Comparison of ENCODE assay signal across 16 cellular contexts in the genomic region with DNA sequence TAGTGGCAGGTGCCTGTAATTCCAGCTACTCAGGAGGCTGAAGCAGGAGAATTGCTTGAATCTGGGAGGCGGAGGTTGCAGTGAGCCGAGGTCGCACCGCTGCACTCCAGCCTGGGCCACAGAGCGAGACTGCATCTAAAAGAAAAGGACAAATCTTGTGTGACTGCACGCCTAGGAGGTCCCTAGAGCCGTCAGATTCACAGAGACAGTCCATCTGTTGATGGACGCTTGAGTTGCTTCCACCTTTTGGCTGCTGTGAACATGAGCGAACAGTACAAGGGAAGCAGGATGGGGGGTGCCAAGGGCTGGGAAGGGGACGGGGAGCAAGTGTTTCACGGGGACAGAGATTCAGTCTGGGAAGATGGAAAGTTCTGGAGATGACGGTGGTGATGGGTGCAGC.
DNase-seq lines count a peak whose midpoint lies in the region; ATAC-seq and TF ChIP-seq lines count a peak whose summit lies in the region.
"Had no signal": no experiment of that assay in that cellular context is flagged by ENCODE, and none has a peak within 500 bp of the region (broad histone marks: within the 10 kb centered on the region; RNA-seq: fewer than 3 reads in every experiment).

No MANE protein-coding gene starts in this region.

- H3K27me3 ChIP-seq in BLaER1 treated with 17β-estradiol and CSF1 and Interleukin-3, amounts not matched to agents 10 nM and 100 nM = no peaks in the 10 kb centered on the region
- no peaks in the 10 kb centered on the region for H3K27me3 ChIP-seq in SU-DHL-6 (ENCODE audit: low read length)
- no peaks in the 10 kb centered on the region for H3K27me3 ChIP-seq in mesendoderm (ENCODE audit: insufficient read depth, low read length, poor library complexity)
- H3K27me3 ChIP-seq: body of pancreas, dorsolateral prefrontal cortex, hepatocyte had no signal

- H3F3A ChIP-seq in SU-DHL-6 (ENCODE audit: insufficient read depth) = peaks cover 67% of the 10 kb centered on the region

- no peaks in the 10 kb centered on the region for H3K79me1 ChIP-seq in mesendoderm (ENCODE audit: low read length)

- peak; percentile 47 for DNase-seq in G401 (ENCODE audit: low spot score)
- DNase-seq in mesendoderm = no peak
- DNase-seq in 8988T = no peak
- DNase-seq: activated gamma-delta T cell treated with Interleukin-2 at 50 U/mL for 16 hours, NCI-H187, NCI-H526 treated with DMSO at 0.1 percent for 48 hours had no signal

- peaks cover 94 to 100% (median 100%) of the 10 kb centered on the region in 10 experiments for H3K4me1 ChIP-seq in BLaER1 treated with 17β-estradiol and CSF1 and Interleukin-3, amounts not matched to agents 10 nM and 100 nM
- no peaks in the 10 kb centered on the region for H3K4me1 ChIP-seq in mesendoderm (ENCODE audit: control insufficient read depth, low read depth, low read length)

- H3K79me2 ChIP-seq in SU-DHL-6 (ENCODE audit: insufficient read depth, low read length) = no peaks in the 10 kb centered on the region
- H3K79me2 ChIP-seq in mesendoderm (ENCODE audit: control insufficient read depth, insufficient read depth, low read length) = no peaks in the 10 kb centered on the region
- H3K79me2 ChIP-seq: hepatocyte had no signal

- no CpG with 5 or more reads among the region's 12 CpGs for WGBS in mesendoderm (ENCODE audit: extremely low coverage, insufficient coverage, low lambda C conversion rate)

- TF ChIP-seq CTCF in SU-DHL-6 (IDR thresholded peaks at IDR 0.05; ENCODE audit: insufficient read depth, low read length, poor library complexity, severe bottlenecking) = no peak

- ATAC-seq in HG02973 (IDR thresholded peaks at IDR 0.05; ENCODE audit: unreplicated experiment) (no peak), HG03342 (IDR thresholded peaks at IDR 0.05; ENCODE audit: unreplicated experiment) (no peak), GM21576 (IDR thresholded peaks at IDR 0.05; ENCODE audit: unreplicated experiment) (no peak)
- ATAC-seq: body of pancreas had no signal

- H2BK15ac ChIP-seq in mesendoderm (replicated peaks; ENCODE audit: low read depth) = no peak overlapping the region

- H2BK120ac ChIP-seq in mesendoderm (ENCODE audit: low read depth, low read length) = no peak overlapping the region

- H3K4me2 ChIP-seq in BLaER1 treated with 17β-estradiol and CSF1 and Interleukin-3, amounts not matched to agents 10 nM and 100 nM = peak overlapping the region; percentile 87 to 100 (median 96)
- H3K4me2 ChIP-seq in SU-DHL-6 (ENCODE audit: low read depth, low read length, poor library complexity, severe bottlenecking) = peak overlapping the region; percentile 81
- H3K4me2 ChIP-seq in mesendoderm (ENCODE audit: low read length) = no peak overlapping the region
- H3K4me2 ChIP-seq: hepatocyte had no signal

- peaks cover 0 to 7% (median 2%) of the 10 kb centered on the region in 11 experiments; a peak in 8 of 22 replicates for H3K36me3 ChIP-seq in BLaER1 treated with 17β-estradiol and CSF1 and Interleukin-3, amounts not matched to agents 10 nM and 100 nM
- no peaks in the 10 kb centered on the region; the same call in 1 of the 2 replicates for H3K36me3 ChIP-seq in SU-DHL-6 (ENCODE audit: low read length)
- H3K36me3 ChIP-seq in mesendoderm (ENCODE audit: control insufficient read depth, insufficient read depth, low read length) = no peaks in the 10 kb centered on the region

- peaks cover 0 to 10% (median 8%) of the 10 kb centered on the region in 11 experiments; a peak in 15 of 22 replicates for H3K9me3 ChIP-seq in BLaER1 treated with 17β-estradiol and CSF1 and Interleukin-3, amounts not matched to agents 10 nM and 100 nM (replicated peaks in 1 of 11)
- peaks cover 3% of the 10 kb centered on the region; the same call in 1 of the 2 replicates for H3K9me3 ChIP-seq in SU-DHL-6 (ENCODE audit: insufficient read depth, low read length)
- H3K9me3 ChIP-seq: body of pancreas had no signal

- peak overlapping the region in 8 of 11 experiments; percentile 58 to 93 (median 86); a peak in 17 of 22 replicates for H3K27ac ChIP-seq in BLaER1 treated with 17β-estradiol and CSF1 and Interleukin-3, amounts not matched to agents 10 nM and 100 nM
- H3K27ac ChIP-seq in SU-DHL-6 (ENCODE audit: low read depth, low read length) = peak overlapping the region; percentile 97
- no peak overlapping the region for H3K27ac ChIP-seq in mesendoderm (ENCODE audit: low read depth, low read length)
- H3K27ac ChIP-seq: GM23248, hepatocyte, VCaP had no signal

- H2AK5ac ChIP-seq in mesendoderm (ENCODE audit: low read length) = peak overlapping the region; percentile 45

- H3K23ac ChIP-seq in mesendoderm (ENCODE audit: low read length) = no peak overlapping the region

- in situ Hi-C loops in G401 (cut with HindIII; ENCODE audit: low sequenced_read_pairs) = no loop called here

- H2AFZ ChIP-seq in SU-DHL-6 (ENCODE audit: low read depth, low read length, severe bottlenecking) = peak overlapping the region; percentile 38
- H2AFZ ChIP-seq: GM23248, hepatocyte had no signal

- no peak overlapping the region for H3K56ac ChIP-seq in mesendoderm (ENCODE audit: low read length)

- H4K5ac ChIP-seq in mesendoderm (ENCODE audit: low read length) = no peak overlapping the region

- no peak overlapping the region for H4K8ac ChIP-seq in mesendoderm (ENCODE audit: low read depth, low read length)

- peaks cover 0 to 18% (median 7%) of the 10 kb centered on the region in 11 experiments; a peak in 7 of 22 replicates for H4K20me1 ChIP-seq in BLaER1 treated with 17β-estradiol and CSF1 and Interleukin-3, amounts not matched to agents 10 nM and 100 nM
- H4K20me1 ChIP-seq in SU-DHL-6 (ENCODE audit: low read depth, low read length) = no peaks in the 10 kb centered on the region

- no peak overlapping the region for H2BK5ac ChIP-seq in mesendoderm (ENCODE audit: low read length)

- H3K9me2 ChIP-seq in SU-DHL-6 (replicated peaks; ENCODE audit: insufficient read depth, low read length) = no peaks in the 10 kb centered on the region

- H3K9ac ChIP-seq in BLaER1 treated with 17β-estradiol and CSF1 and Interleukin-3, amounts not matched to agents 10 nM and 100 nM = peak overlapping the region in 8 of 11 experiments; percentile 39 to 79 (median 55); a peak in 12 of 22 replicates
- H3K9ac ChIP-seq in SU-DHL-6 (ENCODE audit: low read length) (peak overlapping the region; percentile 58), mesendoderm (ENCODE audit: low read length) (no peak overlapping the region)
- H3K9ac ChIP-seq: GM23248 had no signal

- H3K4ac ChIP-seq in mesendoderm (ENCODE audit: low read depth, low read length) = no peak overlapping the region

- H3K4me3 ChIP-seq in BLaER1 treated with 17β-estradiol and CSF1 and Interleukin-3, amounts not matched to agents 10 nM and 100 nM = no peak overlapping the region
- H3K4me3 ChIP-seq in SU-DHL-6 (ENCODE audit: insufficient read depth, low read length, poor library complexity, severe bottlenecking) = no peak overlapping the region
- H3K4me3 ChIP-seq in mesendoderm (ENCODE audit: low read length) = no peak overlapping the region
- H3K4me3 ChIP-seq: body of pancreas, dorsolateral prefrontal cortex, GM23248, hepatocyte had no signal

- H3K18ac ChIP-seq in mesendoderm (ENCODE audit: low read length) = no peak overlapping the region
